ENCODE assay signal across 1 cellular context in the genomic region with DNA sequence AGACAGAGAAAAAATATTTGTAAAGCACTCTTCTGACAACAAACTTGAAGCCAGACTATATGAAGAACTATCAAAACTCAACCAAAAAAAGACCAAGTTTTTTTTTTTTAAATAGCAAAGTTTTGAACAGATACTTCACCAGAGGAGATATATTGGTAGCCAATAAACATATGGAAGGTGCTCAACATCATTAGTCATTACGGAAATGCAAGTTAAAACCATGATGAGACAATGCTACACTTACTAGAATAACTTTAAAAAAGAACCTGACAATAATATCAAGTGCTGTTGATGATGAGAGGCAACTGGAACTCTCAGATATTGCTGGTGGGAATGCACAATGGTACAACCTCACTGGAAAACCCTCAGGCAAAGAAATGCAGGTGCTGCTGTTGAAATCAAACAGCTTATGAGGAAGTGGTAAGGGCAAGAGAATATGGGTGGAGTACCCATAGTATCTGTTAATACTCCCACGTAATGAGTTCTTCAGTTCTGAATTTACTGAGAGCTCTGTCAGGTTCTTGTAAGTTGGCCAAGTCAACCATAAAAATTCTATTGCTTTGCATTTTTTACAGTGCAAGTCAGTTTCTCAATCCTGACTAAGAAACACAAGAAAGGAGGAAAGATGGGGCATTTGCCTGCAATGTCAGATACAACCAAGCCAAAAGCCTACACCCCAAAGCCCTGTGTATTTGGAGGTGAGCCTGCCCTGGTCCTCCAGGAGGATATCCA.
TF ChIP-seq lines count a peak whose summit lies in the region.

No MANE protein-coding gene starts in this region.

TF ChIP-seq in GM23338, 12 proteins besides CTCF, POLR2A, EP300 and RAD21 (continued from another document):
- no peak for TF ChIP-seq NANOG (IDR thresholded peaks at IDR 0.05; ENCODE audit: borderline replicate concordance)
- TF ChIP-seq, protein P1, sequence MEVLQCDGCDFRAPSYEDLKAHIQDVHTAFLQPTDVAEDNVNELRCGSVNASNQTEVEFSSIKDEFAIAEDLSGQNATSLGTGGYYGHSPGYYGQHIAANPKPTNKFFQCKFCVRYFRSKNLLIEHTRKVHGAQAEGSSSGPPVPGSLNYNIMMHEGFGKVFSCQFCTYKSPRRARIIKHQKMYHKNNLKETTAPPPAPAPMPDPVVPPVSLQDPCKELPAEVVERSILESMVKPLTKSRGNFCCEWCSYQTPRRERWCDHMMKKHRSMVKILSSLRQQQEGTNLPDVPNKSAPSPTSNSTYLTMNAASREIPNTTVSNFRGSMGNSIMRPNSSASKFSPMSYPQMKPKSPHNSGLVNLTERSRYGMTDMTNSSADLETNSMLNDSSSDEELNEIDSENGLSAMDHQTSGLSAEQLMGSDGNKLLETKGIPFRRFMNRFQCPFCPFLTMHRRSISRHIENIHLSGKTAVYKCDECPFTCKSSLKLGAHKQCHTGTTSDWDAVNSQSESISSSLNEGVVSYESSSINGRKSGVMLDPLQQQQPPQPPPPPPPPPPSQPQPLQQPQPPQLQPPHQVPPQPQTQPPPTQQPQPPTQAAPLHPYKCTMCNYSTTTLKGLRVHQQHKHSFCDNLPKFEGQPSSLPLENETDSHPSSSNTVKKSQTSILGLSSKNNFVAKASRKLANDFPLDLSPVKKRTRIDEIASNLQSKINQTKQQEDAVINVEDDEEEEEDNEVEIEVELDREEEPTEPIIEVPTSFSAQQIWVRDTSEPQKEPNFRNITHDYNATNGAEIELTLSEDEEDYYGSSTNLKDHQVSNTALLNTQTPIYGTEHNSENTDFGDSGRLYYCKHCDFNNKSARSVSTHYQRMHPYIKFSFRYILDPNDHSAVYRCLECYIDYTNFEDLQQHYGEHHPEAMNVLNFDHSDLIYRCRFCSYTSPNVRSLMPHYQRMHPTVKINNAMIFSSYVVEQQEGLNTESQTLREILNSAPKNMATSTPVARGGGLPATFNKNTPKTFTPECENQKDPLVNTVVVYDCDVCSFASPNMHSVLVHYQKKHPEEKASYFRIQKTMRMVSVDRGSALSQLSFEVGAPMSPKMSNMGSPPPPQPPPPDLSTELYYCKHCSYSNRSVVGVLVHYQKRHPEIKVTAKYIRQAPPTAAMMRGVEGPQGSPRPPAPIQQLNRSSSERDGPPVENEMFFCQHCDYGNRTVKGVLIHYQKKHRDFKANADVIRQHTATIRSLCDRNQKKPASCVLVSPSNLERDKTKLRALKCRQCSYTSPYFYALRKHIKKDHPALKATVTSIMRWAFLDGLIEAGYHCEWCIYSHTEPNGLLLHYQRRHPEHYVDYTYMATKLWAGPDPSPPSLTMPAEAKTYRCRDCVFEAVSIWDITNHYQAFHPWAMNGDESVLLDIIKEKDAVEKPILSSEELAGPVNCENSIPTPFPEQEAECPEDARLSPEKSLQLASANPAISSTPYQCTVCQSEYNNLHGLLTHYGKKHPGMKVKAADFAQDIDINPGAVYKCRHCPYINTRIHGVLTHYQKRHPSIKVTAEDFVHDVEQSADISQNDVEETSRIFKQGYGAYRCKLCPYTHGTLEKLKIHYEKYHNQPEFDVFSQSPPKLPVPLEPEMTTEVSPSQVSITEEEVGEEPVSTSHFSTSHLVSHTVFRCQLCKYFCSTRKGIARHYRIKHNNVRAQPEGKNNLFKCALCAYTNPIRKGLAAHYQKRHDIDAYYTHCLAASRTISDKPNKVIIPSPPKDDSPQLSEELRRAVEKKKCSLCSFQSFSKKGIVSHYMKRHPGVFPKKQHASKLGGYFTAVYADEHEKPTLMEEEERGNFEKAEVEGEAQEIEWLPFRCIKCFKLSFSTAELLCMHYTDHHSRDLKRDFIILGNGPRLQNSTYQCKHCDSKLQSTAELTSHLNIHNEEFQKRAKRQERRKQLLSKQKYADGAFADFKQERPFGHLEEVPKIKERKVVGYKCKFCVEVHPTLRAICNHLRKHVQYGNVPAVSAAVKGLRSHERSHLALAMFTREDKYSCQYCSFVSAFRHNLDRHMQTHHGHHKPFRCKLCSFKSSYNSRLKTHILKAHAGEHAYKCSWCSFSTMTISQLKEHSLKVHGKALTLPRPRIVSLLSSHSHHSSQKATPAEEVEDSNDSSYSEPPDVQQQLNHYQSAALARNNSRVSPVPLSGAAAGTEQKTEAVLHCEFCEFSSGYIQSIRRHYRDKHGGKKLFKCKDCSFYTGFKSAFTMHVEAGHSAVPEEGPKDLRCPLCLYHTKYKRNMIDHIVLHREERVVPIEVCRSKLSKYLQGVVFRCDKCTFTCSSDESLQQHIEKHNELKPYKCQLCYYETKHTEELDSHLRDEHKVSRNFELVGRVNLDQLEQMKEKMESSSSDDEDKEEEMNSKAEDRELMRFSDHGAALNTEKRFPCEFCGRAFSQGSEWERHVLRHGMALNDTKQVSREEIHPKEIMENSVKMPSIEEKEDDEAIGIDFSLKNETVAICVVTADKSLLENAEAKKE (CRISPR knock-in tag; IDR thresholded peaks at IDR 0.05): no peak
